21 cellular contexts compared by ENCODE assay signal in genomic region chr12:95481888-95482287, GRCh38.
"Had no signal": no experiment of that assay in that cellular context is flagged by ENCODE, and none has a peak within 500 bp of the region (broad histone marks: within the 10 kb centered on the region; RNA-seq: fewer than 3 reads in every experiment).

No MANE protein-coding gene starts in this region.

- H3K27ac Mint-ChIP-seq: activated B cell treated with CpG ODN at 0.5 μM for 24 hours; activated T-helper 2 cell treated with anti-CD3 and anti-CD28 coated beads, Interferon-gamma antibody, Interleukin-2, Interleukin-4, amounts not matched to agents 10 μg/mL and 5 μg/mL and 100 μg/mL, durations not matched to agents 14 hours and 24 hours and 36 hours had no signal

- H3K36me3 Mint-ChIP-seq: natural killer cell had no signal

- H3K9me3 ChIP-seq: ascending aorta, breast epithelium, lower lobe of right lung, neutrophil, sigmoid colon, SK-N-SH, upper lobe of right lung had no signal

- H3K4me3 ChIP-seq: ascending aorta, breast epithelium, lower lobe of right lung, sigmoid colon, upper lobe of right lung had no signal

- ATAC-seq: lower lobe of right lung; natural killer cell; stimulated activated naive B cell treated with anti-CD40 and anti-IgM and Interleukin-4, amounts not matched to agents 10 μg/mL and 1 μg/mL and 100 μg/mL, for 72 hours; upper lobe of right lung had no signal

- H3K27ac ChIP-seq: breast epithelium, epithelial cell of prostate, lower lobe of right lung, neutrophil, parathyroid adenoma, upper lobe of right lung had no signal

- H3K4me1 ChIP-seq: breast epithelium had no signal

- H3K27me3 ChIP-seq: ascending aorta, breast epithelium, neutrophil, sigmoid colon, upper lobe of right lung had no signal

- H3K27me3 Mint-ChIP-seq: activated B cell treated with CpG ODN at 0.5 μM for 24 hours; stimulated activated naive B cell treated with anti-CD40 and anti-IgM and Interleukin-4, amounts not matched to agents 10 μg/mL and 1 μg/mL and 100 μg/mL, for 72 hours had no signal

- H3K4me3 Mint-ChIP-seq: activated B cell treated with CpG ODN at 0.5 μM for 24 hours; natural killer cell; stimulated activated naive B cell treated with anti-CD40 and anti-IgM and Interleukin-4, amounts not matched to agents 10 μg/mL and 1 μg/mL and 100 μg/mL, for 72 hours had no signal

- H3K9me3 Mint-ChIP-seq: activated B cell treated with CpG ODN at 0.5 μM for 24 hours; activated T-helper 2 cell treated with anti-CD3 and anti-CD28 coated beads, Interferon-gamma antibody, Interleukin-2, Interleukin-4, amounts not matched to agents 10 μg/mL and 5 μg/mL and 100 μg/mL, durations not matched to agents 14 hours and 24 hours and 36 hours; natural killer cell; stimulated activated naive B cell treated with anti-CD40 and anti-IgM and Interleukin-4, amounts not matched to agents 10 μg/mL and 1 μg/mL and 100 μg/mL, for 72 hours had no signal

- DNase-seq: activated B cell treated with CpG ODN at 0.5 μM for 24 hours; activated CD4-positive, alpha-beta T cell treated with anti-CD3 and anti-CD28 coated beads for 48 hours; activated naive CD4-positive, alpha-beta T cell treated with anti-CD3 and anti-CD28 coated beads, Interleukin-2, amount 50 U/mL, for 16 hours; activated T-cell treated with anti-CD3 and anti-CD28 coated beads for 4 hours; cerebellar nuclear complex; effector memory CD4-positive, alpha-beta T cell; foreskin fibroblast; lower lobe of right lung; natural killer cell; sigmoid colon; SK-N-SH; stimulated activated CD4-positive, alpha-beta T cell treated with anti-CD3 and anti-CD28 coated beads, Interleukin-4, amount 100 ng/mL, for 24 hours; stimulated activated naive B cell treated with anti-CD40 and anti-IgM and Interleukin-4, amounts not matched to agents 10 μg/mL and 1 μg/mL and 100 μg/mL, for 72 hours; T-helper 9 cell; upper lobe of right lung had no signal
